Comparison of ENCODE assay signal across 7 cellular contexts in the genomic region with DNA sequence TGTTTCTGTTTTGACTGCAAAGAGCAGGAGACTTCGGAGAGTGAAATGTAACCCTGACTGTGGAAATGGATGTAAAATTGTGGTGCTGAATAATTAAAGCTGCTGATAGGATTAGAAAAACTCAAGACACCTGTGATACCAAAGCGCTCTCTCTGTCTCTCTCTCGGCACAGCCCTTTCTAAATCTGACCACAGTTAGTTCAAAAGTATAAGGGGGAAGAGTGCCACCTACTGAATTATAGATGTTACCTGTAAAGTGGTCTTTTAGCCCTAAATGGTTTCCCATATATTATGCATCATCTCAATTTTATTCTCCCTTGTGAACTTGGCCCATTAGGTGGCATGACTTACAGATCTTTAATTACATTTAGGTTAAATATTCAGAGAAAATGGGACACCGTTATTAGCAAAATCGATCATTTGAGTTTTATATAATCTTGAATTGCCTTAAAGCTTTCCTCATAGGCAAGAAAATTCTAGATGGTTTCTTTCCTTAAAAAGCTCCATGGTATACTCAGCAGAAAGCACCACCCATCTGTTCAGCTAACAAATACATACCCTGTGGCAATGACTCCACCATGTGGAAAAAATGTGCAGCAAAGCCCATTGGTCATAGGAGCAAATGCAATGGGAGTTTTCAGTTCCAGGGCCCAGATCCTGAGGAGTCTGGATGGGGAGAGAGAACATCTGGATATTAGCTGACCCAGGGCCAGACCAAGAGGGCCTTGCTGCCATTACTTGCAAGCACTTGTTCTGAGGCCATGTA.
DNase-seq lines count a peak whose midpoint lies in the region; ATAC-seq and TF ChIP-seq lines count a peak whose summit lies in the region.

No MANE protein-coding gene starts in this region.

- H3K36me3 ChIP-seq in adipocyte (ENCODE audit: control insufficient read depth, insufficient read depth, low read length, severe bottlenecking): peaks cover 99% of the 10 kb centered on the region

- TF ChIP-seq CTCF in NB4 (IDR thresholded peaks at IDR 0.05; ENCODE audit: low read depth, low read length): peak; percentile 18

- H3K4me3 ChIP-seq in NB4 (ENCODE audit: low read depth, low read length) (no peak overlapping the region), adipocyte (ENCODE audit: low read length) (no peak overlapping the region)

- peak; percentile 71 for DNase-seq in EL
- peak; percentile 27 for DNase-seq in NB4 (ENCODE audit: low read depth)
- DNase-seq in adipocyte (ENCODE audit: low read depth): peak; percentile 68
- peak; percentile 65 for DNase-seq in inferior parietal cortex (ENCODE audit: extremely low spot score)
- DNase-seq in T1000 (lab: John Stamatoyannopoulos, UW): no peak

- no peaks in the 10 kb centered on the region for H3K9me3 ChIP-seq in adipocyte (ENCODE audit: control insufficient read depth, low read length)

- no peak for TF ChIP-seq POLR2A in NB4 (IDR thresholded peaks at IDR 0.05; ENCODE audit: extremely low read depth, insufficient read length)

- H3K27me3 ChIP-seq in adipocyte (replicated peaks; ENCODE audit: control insufficient read depth, insufficient read depth, low read length): no peaks in the 10 kb centered on the region

- peaks cover 21% of the 10 kb centered on the region for H3K4me1 ChIP-seq in adipocyte (ENCODE audit: control insufficient read depth, insufficient read depth, low read length)

- no peak for ATAC-seq in GM21360 (IDR thresholded peaks at IDR 0.05; ENCODE audit: unreplicated experiment)
- no peak for ATAC-seq in GM21717 (IDR thresholded peaks at IDR 0.05; ENCODE audit: unreplicated experiment)

- no peak overlapping the region for H3K9ac ChIP-seq in adipocyte (ENCODE audit: low read length)
